Comparison of ENCODE assay signal across 19 cellular contexts in genomic region chr5:45604092-45604491, GRCh38.
A peak's percentile ranks its signal among the peaks of the same experiment; 100 is the strongest.
DNase-seq lines count a peak whose midpoint lies in the region; ATAC-seq lines count a peak whose summit lies in the region.
"Had no signal": no experiment of that assay in that cellular context is flagged by ENCODE, and none has a peak within 500 bp of the region (broad histone marks: within the 10 kb centered on the region; RNA-seq: fewer than 3 reads in every experiment).

No MANE protein-coding gene starts in this region.

- ATAC-seq in left colon: peak; percentile 87
- ATAC-seq in HG03378 (IDR thresholded peaks at IDR 0.05; ENCODE audit: unreplicated experiment): no peak
- ATAC-seq: SK-N-SH treated with all-trans-retinoic acid at 6 μM for 48 hours had no signal

- intact Hi-C loops in left colon (cut with DNase I, micrococcal nuclease): no loop called here

- DNase-seq in NCI-H748 (lab: John Stamatoyannopoulos, UW; ENCODE audit: unreplicated experiment) (peak; percentile 11), NCI-H748 treated with DMSO at 0.1 percent for 48 hours (lab: John Stamatoyannopoulos, UW) (no peak), CMK (ENCODE audit: low read depth) (peak; percentile 62), OCI-M1 (lab: John Stamatoyannopoulos, UW) (peak; percentile 11), left colon (peak in 1 of 2 donors; percentile 6), NCI-H128 (lab: John Stamatoyannopoulos, UW; ENCODE audit: unreplicated experiment) (no peak)
- no peak for DNase-seq in stimulated activated naive CD4-positive, alpha-beta T cell treated with Interleukin-2 at 50 U/mL for 16 hours (lab: John Stamatoyannopoulos, UW)
- DNase-seq: CD4-positive, CD25-positive, alpha-beta regulatory T cell; COR-L47; DMS 273 treated with DMSO at 0.1 percent for 48 hours; DMS79 treated with DMSO at 0.1 percent for 48 hours; HFFc6; Kasumi-1; NCI-H1436 treated with DMSO at 0.1 percent for 48 hours; NCI-H2029; NCI-H446 treated with DMSO at 0.1 percent for 48 hours; NCI-H69 had no signal

Comparison
In these comparisons a context has a peak if more than half of its experiments do, and no peak if none do; other contexts are left out.
1. DNase-seq: peak in NCI-H748 (single experiment), CMK (single experiment) and OCI-M1 (single experiment); none in NCI-H748 treated with DMSO at 0.1 percent for 48 hours (single experiment), stimulated activated naive CD4-positive, alpha-beta T cell treated with Interleukin-2 at 50 U/mL for 16 hours (single experiment) and NCI-H128 (single experiment).